In genomic region chr10:93595378-93596288, GRCh38 we compare ENCODE assay signal across 22 cellular contexts. TPM values are rescaled to one million over a fixed set of nuclear protein-coding genes. Genes with fewer than 3 reads are reported as not detected.
"Had no signal": no experiment of that assay in that cellular context is flagged by ENCODE, and none has a peak within 500 bp of the region (broad histone marks: within the 10 kb centered on the region; RNA-seq: fewer than 3 reads in every experiment).

No MANE protein-coding gene starts in this region.

- H3K36me3 ChIP-seq: colonic mucosa, tibial artery had no signal

- H3K27me3 ChIP-seq: colonic mucosa had no signal

- ATAC-seq: activated CD8-positive, alpha-beta T cell treated with anti-CD3 and anti-CD28 coated beads, Interleukin-2, amount 10 ng/mL, durations not matched to agents 7 days and 5 days had no signal

- H3K36me3 Mint-ChIP-seq: activated naive CD8-positive, alpha-beta T cell treated with anti-CD3 and anti-CD28 coated beads, Interleukin-2, amount 10 ng/mL, durations not matched to agents 7 days and 5 days had no signal

- H3K9me3 ChIP-seq: colonic mucosa, tibial artery had no signal

- H3K27ac ChIP-seq: colonic mucosa, skin epidermis, tibial artery had no signal

- DNase-seq: activated CD4-positive, alpha-beta T cell treated with anti-CD3 and anti-CD28 coated beads, Interleukin-2, amount 10 ng/mL, durations not matched to agents 7 days and 5 days; activated CD8-positive, alpha-beta T cell treated with anti-CD3 and anti-CD28 coated beads, Interleukin-2, amount 10 ng/mL, durations not matched to agents 7 days and 5 days; activated naive CD4-positive, alpha-beta T cell treated with Interleukin-2 at 50 U/mL for 16 hours; activated naive CD8-positive, alpha-beta T cell treated with anti-CD3 and anti-CD28 coated beads, Interleukin-2, amount 10 ng/mL, durations not matched to agents 7 days and 5 days; activated T-cell treated with anti-CD3 and anti-CD28 coated beads, Interleukin-2, amount 50 U/mL, for 24 hours; colonic mucosa; foreskin melanocyte; glutamatergic neuron; hippocampal formation; nephron progenitor cell; occipital lobe; stimulated activated CD4-positive, alpha-beta T cell treated with anti-CD3 and anti-CD28 coated beads, Interleukin-4, amount 100 ng/mL, for 1 hour; tibial artery had no signal

- H3K4me3 Mint-ChIP-seq: activated CD4-positive, alpha-beta T cell treated with anti-CD3 and anti-CD28 coated beads, Interleukin-2, amount 10 ng/mL, durations not matched to agents 7 days and 5 days; activated CD8-positive, alpha-beta T cell treated with anti-CD3 and anti-CD28 coated beads, Interleukin-2, amount 10 ng/mL, durations not matched to agents 7 days and 5 days; activated naive CD8-positive, alpha-beta T cell treated with anti-CD3 and anti-CD28 coated beads, Interleukin-2, amount 10 ng/mL, durations not matched to agents 7 days and 5 days; activated T-cell treated with anti-CD3 and anti-CD28 coated beads, Interleukin-2, amount 50 U/mL, for 24 hours; central memory CD8-positive, alpha-beta T cell; nephron progenitor cell had no signal

- H3K9me3 Mint-ChIP-seq: activated CD4-positive, alpha-beta T cell treated with anti-CD3 and anti-CD28 coated beads, Interleukin-2, amount 10 ng/mL, durations not matched to agents 7 days and 5 days; activated naive CD8-positive, alpha-beta T cell treated with anti-CD3 and anti-CD28 coated beads, Interleukin-2, amount 10 ng/mL, durations not matched to agents 7 days and 5 days; activated T-cell treated with anti-CD3 and anti-CD28 coated beads, Interleukin-2, amount 50 U/mL, for 24 hours; activated T-helper 2 cell treated with anti-CD3 and anti-CD28 coated beads, Interferon-gamma antibody, Interleukin-2, Interleukin-4, amounts not matched to agents 10 μg/mL and 5 μg/mL and 100 μg/mL, durations not matched to agents 14 hours and 24 hours and 36 hours; central memory CD8-positive, alpha-beta T cell; nephron progenitor cell had no signal

- H3K4me1 ChIP-seq: colonic mucosa had no signal

- H3K27ac Mint-ChIP-seq: activated CD4-positive, alpha-beta T cell treated with anti-CD3 and anti-CD28 coated beads, Interleukin-2, amount 10 ng/mL, durations not matched to agents 7 days and 5 days; activated CD8-positive, alpha-beta T cell treated with anti-CD3 and anti-CD28 coated beads, Interleukin-2, amount 10 ng/mL, durations not matched to agents 7 days and 5 days; activated naive CD8-positive, alpha-beta T cell treated with anti-CD3 and anti-CD28 coated beads, Interleukin-2, amount 10 ng/mL, durations not matched to agents 7 days and 5 days; activated T-cell treated with anti-CD3 and anti-CD28 coated beads, Interleukin-2, amount 50 U/mL, for 24 hours; activated T-helper 2 cell treated with anti-CD3 and anti-CD28 coated beads, Interferon-gamma antibody, Interleukin-2, Interleukin-4, amounts not matched to agents 10 μg/mL and 5 μg/mL and 100 μg/mL, durations not matched to agents 14 hours and 24 hours and 36 hours had no signal

- H3K4me1 Mint-ChIP-seq: activated naive CD8-positive, alpha-beta T cell treated with anti-CD3 and anti-CD28 coated beads, Interleukin-2, amount 10 ng/mL, durations not matched to agents 7 days and 5 days; central memory CD8-positive, alpha-beta T cell had no signal

- H3K4me3 ChIP-seq: colonic mucosa, lung, skin epidermis, tibial artery had no signal

RNA-seq across cellular contexts. Expression of gene RBP4, which starts 5.4 kb away (rescaled TPM):
- total RNA-seq: activated CD4-positive, alpha-beta T cell treated with anti-CD3 and anti-CD28 coated beads, Interleukin-2, amount 10 ng/mL, durations not matched to agents 7 days and 5 days; activated CD8-positive, alpha-beta T cell treated with anti-CD3 and anti-CD28 coated beads, Interleukin-2, amount 10 ng/mL, durations not matched to agents 7 days and 5 days; activated naive CD8-positive, alpha-beta T cell treated with anti-CD3 and anti-CD28 coated beads, Interleukin-2, amount 10 ng/mL, durations not matched to agents 7 days and 5 days; activated T-helper 2 cell treated with anti-CD3 and anti-CD28 coated beads, Interferon-gamma antibody, Interleukin-2, Interleukin-4, amounts not matched to agents 10 μg/mL and 5 μg/mL and 100 μg/mL, durations not matched to agents 14 hours and 24 hours and 36 hours; T-helper 1 cell treated with Interleukin-12 subunit alpha and Interleukin-12 subunit beta and Interleukin-4 antibody, amounts not matched to agents 30 ng/mL and 1 ng/mL, for 36 hours had no signal
- polyA plus RNA-seq: keratinocyte had no signal

RNA-seq across cellular contexts. Expression of gene PDE6C, which starts 16.7 kb away (rescaled TPM):
- total RNA-seq: activated CD4-positive, alpha-beta T cell treated with anti-CD3 and anti-CD28 coated beads, Interleukin-2, amount 10 ng/mL, durations not matched to agents 7 days and 5 days; activated CD8-positive, alpha-beta T cell treated with anti-CD3 and anti-CD28 coated beads, Interleukin-2, amount 10 ng/mL, durations not matched to agents 7 days and 5 days; activated naive CD8-positive, alpha-beta T cell treated with anti-CD3 and anti-CD28 coated beads, Interleukin-2, amount 10 ng/mL, durations not matched to agents 7 days and 5 days; activated T-helper 2 cell treated with anti-CD3 and anti-CD28 coated beads, Interferon-gamma antibody, Interleukin-2, Interleukin-4, amounts not matched to agents 10 μg/mL and 5 μg/mL and 100 μg/mL, durations not matched to agents 14 hours and 24 hours and 36 hours; colonic mucosa; epithelial cell of proximal tubule; lung; occipital lobe; posterior vena cava; subcutaneous adipose tissue; T-helper 1 cell treated with Interleukin-12 subunit alpha and Interleukin-12 subunit beta and Interleukin-4 antibody, amounts not matched to agents 30 ng/mL and 1 ng/mL, for 36 hours had no signal
- polyA plus RNA-seq: keratinocyte, lung had no signal

RNA-seq across cellular contexts. Expression of gene FFAR4, which starts 29.2 kb away (rescaled TPM):
- total RNA-seq: activated CD4-positive, alpha-beta T cell treated with anti-CD3 and anti-CD28 coated beads, Interleukin-2, amount 10 ng/mL, durations not matched to agents 7 days and 5 days; activated CD8-positive, alpha-beta T cell treated with anti-CD3 and anti-CD28 coated beads, Interleukin-2, amount 10 ng/mL, durations not matched to agents 7 days and 5 days; activated naive CD8-positive, alpha-beta T cell treated with anti-CD3 and anti-CD28 coated beads, Interleukin-2, amount 10 ng/mL, durations not matched to agents 7 days and 5 days; activated T-helper 2 cell treated with anti-CD3 and anti-CD28 coated beads, Interferon-gamma antibody, Interleukin-2, Interleukin-4, amounts not matched to agents 10 μg/mL and 5 μg/mL and 100 μg/mL, durations not matched to agents 14 hours and 24 hours and 36 hours; epithelial cell of proximal tubule; occipital lobe; T-helper 1 cell treated with Interleukin-12 subunit alpha and Interleukin-12 subunit beta and Interleukin-4 antibody, amounts not matched to agents 30 ng/mL and 1 ng/mL, for 36 hours had no signal
- polyA plus RNA-seq: keratinocyte had no signal
